8 cellular contexts compared by ENCODE assay signal in the genomic region with DNA sequence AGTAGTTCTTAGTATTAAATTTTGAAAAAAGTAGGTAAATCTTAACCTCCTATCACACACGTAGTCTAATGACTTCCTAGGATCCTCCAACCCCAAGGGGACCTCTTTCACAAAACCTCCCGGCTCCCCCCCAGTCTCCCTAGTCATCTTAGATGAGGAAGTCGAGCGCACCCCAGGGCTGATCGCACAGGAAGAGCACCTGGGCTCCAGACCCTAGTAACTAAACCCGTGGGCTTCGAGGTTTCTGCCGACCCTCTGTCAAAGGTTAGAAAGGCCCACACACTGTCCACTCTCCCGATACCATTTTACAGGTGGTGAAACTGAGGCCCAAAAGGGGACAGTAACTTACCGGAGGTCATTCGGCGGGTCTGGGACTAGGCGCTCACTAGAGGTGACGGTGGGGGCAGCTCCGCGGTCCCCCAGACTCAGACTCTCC. TPM values are rescaled to one million over a fixed set of nuclear protein-coding genes. Genes with fewer than 3 reads are reported as not detected.
DNase-seq lines count a peak whose midpoint lies in the region; TF ChIP-seq lines count a peak whose summit lies in the region.

No MANE protein-coding gene starts in this region.

- no peak for TF ChIP-seq POLR2A in lower leg skin (IDR thresholded peaks at IDR 0.05)

- DNase-seq in ACHN (peak; percentile 14), GM19240 (ENCODE audit: insufficient read length, low spot score) (peak; percentile 14), T-helper 9 cell (peak; percentile 35), lower leg skin (ENCODE audit: low spot score in 2 of 2) (peak; percentile 42 to 89), hippocampal formation (lab: John Stamatoyannopoulos, UW) (no peak)
- peak; percentile 69 for DNase-seq in stimulated activated CD8-positive, alpha-beta memory T cell treated with anti-CD3 and anti-CD28 coated beads, Interleukin-4, amount 100 ng/mL, for 48 hours

- H3K4me3 ChIP-seq in HUES6 (ENCODE audit: low read depth, low read length), result peak overlapping the region; percentile 82
- H3K4me3 ChIP-seq in lower leg skin (ENCODE audit: low read depth, poor library complexity, severe bottlenecking), result peak overlapping the region; percentile 74

- H3K9me3 ChIP-seq in HUES6 (ENCODE audit: control insufficient read depth, insufficient read depth, low read depth, low read length), result no peaks in the 10 kb centered on the region

- peaks cover 36% of the 10 kb centered on the region for H3K36me3 ChIP-seq in HUES6 (ENCODE audit: control insufficient read depth, insufficient read depth, low read length)

- peak overlapping the region; percentile 23; the same call in 1 of the 2 replicates for H3K27ac ChIP-seq in HUES6 (ENCODE audit: low read depth, low read length)
- H3K27ac ChIP-seq in cingulate gyrus (ENCODE audit: low read depth, low read length), result peak overlapping the region; percentile 82

- intact Hi-C loops in lower leg skin (cut with DNase I; ENCODE audit: low total_unique reads), result no loop called here

- peak overlapping the region; percentile 81 for H3K9ac ChIP-seq in HUES6 (ENCODE audit: low read length)

- TF ChIP-seq CTCF in lower leg skin (IDR thresholded peaks at IDR 0.05), result no peak

- WGBS in lower leg skin, 2 donors, result 0 to 2% methylated on average over 9 to 16 of the region's 16 CpGs

- H3K4me1 ChIP-seq in HUES6 (ENCODE audit: control insufficient read depth, insufficient read depth, low read length), result peaks cover 27% of the 10 kb centered on the region

- in situ Hi-C loops in ACHN (cut with HindIII; ENCODE audit: low pct_ligation_motif_present, low pct_unique_long_range_greater_than_20kb, low sequenced_read_pairs), result no loop called here

- no peaks in the 10 kb centered on the region for H3K27me3 ChIP-seq in HUES6 (ENCODE audit: control insufficient read depth, insufficient read depth, low read length)

RNA-seq across cellular contexts. Expression of a gene that starts 0.3 kb away (rescaled TPM):
- total RNA-seq in lower leg skin, result 10 to 100 TPM; 14.5 to 36.9 (median 18.4) TPM

RNA-seq across cellular contexts. Expression of a gene that starts 0.6 kb away (rescaled TPM):
- total RNA-seq in lower leg skin, result 10 to 100 TPM; 10.1 to 31.1 (median 22.5) TPM

RNA-seq across cellular contexts. Expression of a gene that starts 11.0 kb away (rescaled TPM):
- not detected for total RNA-seq in lower leg skin

Comparison
In these comparisons a context has a peak if more than half of its experiments do, and no peak if none do; other contexts are left out.
1. DNase-seq: peak in ACHN (single experiment), GM19240 (single experiment), T-helper 9 cell (single experiment), lower leg skin (2 of 2) and stimulated activated CD8-positive, alpha-beta memory T cell treated with anti-CD3 and anti-CD28 coated beads, Interleukin-4, amount 100 ng/mL, for 48 hours (single experiment); none in hippocampal formation (0 of 2).